In the genomic region with DNA sequence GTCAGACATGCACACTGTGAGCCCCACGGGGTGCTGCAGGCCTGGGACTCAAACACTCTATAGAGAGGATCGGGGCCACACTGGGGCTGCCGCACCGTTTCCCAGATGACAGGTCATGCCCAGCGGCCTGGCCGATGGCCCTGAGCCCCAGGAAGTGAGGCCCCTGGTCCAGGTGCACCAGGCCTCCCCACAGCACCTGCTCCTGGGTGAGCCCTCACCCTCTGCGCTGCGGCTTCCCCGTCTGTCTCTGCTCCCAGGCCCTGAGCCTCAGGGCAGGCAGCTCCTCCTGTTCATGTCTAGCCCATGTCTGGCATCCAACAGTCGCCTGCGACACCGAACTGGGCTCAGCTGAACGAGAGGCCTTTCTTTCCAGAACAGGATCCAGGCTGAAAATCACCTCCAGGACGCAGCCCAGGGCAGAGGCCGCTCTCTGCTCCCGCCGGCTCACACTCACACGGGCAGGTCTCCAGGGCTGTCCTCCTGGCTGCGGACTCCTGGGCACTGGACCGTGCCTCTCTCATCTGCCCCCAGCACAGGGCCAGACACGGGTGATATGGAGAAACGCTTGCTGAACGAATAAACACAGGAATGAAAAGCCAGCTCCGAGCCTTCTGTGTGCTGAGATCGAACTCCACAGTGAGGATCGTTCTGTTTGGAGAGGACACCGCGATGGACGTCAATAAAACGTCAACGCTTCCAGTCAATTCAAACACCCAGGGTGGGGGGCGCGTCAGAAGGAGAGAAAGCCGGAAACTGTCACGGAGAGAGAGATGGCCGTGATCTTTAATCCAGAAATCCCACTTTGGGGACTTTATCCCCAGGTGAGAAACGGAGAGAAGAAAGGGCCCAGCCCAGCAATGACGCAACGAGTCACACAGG, we compare ENCODE assay signal across 24 cellular contexts.
"Had no signal": no experiment of that assay in that cellular context is flagged by ENCODE, and none has a peak within 500 bp of the region (broad histone marks: within the 10 kb centered on the region; RNA-seq: fewer than 3 reads in every experiment).

No MANE protein-coding gene starts in this region.

- H3K36me3 ChIP-seq: breast epithelium, uterus had no signal

- H3K27ac ChIP-seq: breast epithelium, heart right ventricle, spleen, uterus had no signal

- H3K9me3 ChIP-seq: breast epithelium, uterus had no signal

- DNase-seq: activated B cell treated with CpG ODN at 0.5 μM for 24 hours; activated CD4-positive, alpha-beta T cell treated with anti-CD3 and anti-CD28 coated beads for 36 hours; activated CD4-positive, alpha-beta T cell treated with anti-CD3 and anti-CD28 coated beads, Interleukin-2, amount 50 U/mL, for 4 hours; activated CD8-positive, alpha-beta memory T cell treated with anti-CD3 and anti-CD28 coated beads for 24 hours; activated CD8-positive, alpha-beta memory T cell treated with anti-CD3 and anti-CD28 coated beads, Interleukin-2, amount 50 U/mL, for 4 hours; activated naive CD4-positive, alpha-beta T cell treated with Interleukin-2 at 50 U/mL for 16 hours; activated naive CD8-positive, alpha-beta T cell treated with anti-CD3 and anti-CD28 coated beads, Interleukin-2, amount 10 ng/mL, durations not matched to agents 7 days and 5 days; activated T-cell treated with anti-CD3 and anti-CD28 coated beads, Interleukin-2, amount 50 U/mL, for 24 hours; amniotic stem cell; effector CD4-positive, alpha-beta T cell; erythroblast; foreskin fibroblast; heart right ventricle; left colon; naive B cell; spleen; stimulated activated CD4-positive, alpha-beta T cell treated with anti-CD3 and anti-CD28 coated beads, Interleukin-4, amount 100 ng/mL, for 24 hours; stimulated activated naive CD4-positive, alpha-beta T cell treated with Interleukin-2 at 50 U/mL for 16 hours; T-helper 1 cell; T-helper 9 cell; uterus had no signal

- ATAC-seq: activated CD4-positive, alpha-beta T cell treated with anti-CD3 and anti-CD28 coated beads for 36 hours; left colon had no signal

- H3K4me3 ChIP-seq: breast epithelium, heart right ventricle, lung, spleen, uterus had no signal

- H3K27me3 ChIP-seq: breast epithelium, heart right ventricle, spleen, uterus had no signal

- FAIRE-seq: keratinocyte had no signal

- H3K4me1 ChIP-seq: breast epithelium, uterus had no signal
